31 cellular contexts compared by ENCODE assay signal in genomic region chr10:96427291-96427690, GRCh38.
"Had no signal": no experiment of that assay in that cellular context is flagged by ENCODE, and none has a peak within 500 bp of the region (broad histone marks: within the 10 kb centered on the region; RNA-seq: fewer than 3 reads in every experiment).

No MANE protein-coding gene starts in this region.

- FAIRE-seq: bronchial epithelial cell had no signal

- H3K27me3 ChIP-seq: ascending aorta, cardiac muscle cell had no signal

- DNase-seq: activated CD4-positive, alpha-beta memory T cell treated with anti-CD3 and anti-CD28 coated beads, Interleukin-2, amount 10 ng/mL, durations not matched to agents 7 days and 5 days; activated CD4-positive, alpha-beta T cell treated with anti-CD3 and anti-CD28 coated beads for 1 hour; activated CD4-positive, alpha-beta T cell treated with anti-CD3 and anti-CD28 coated beads for 36 hours; activated CD4-positive, alpha-beta T cell treated with anti-CD3 and anti-CD28 coated beads for 48 hours; activated CD4-positive, alpha-beta T cell treated with anti-CD3 and anti-CD28 coated beads, Interleukin-2, amount 10 ng/mL, durations not matched to agents 7 days and 5 days; activated CD4-positive, alpha-beta T cell treated with anti-CD3 and anti-CD28 coated beads, Interleukin-2, amount 50 U/mL, for 48 hours; activated CD4-positive, CD25-positive, alpha-beta regulatory T cell; activated CD8-positive, alpha-beta memory T cell treated with anti-CD3 and anti-CD28 coated beads for 24 hours; activated CD8-positive, alpha-beta memory T cell treated with anti-CD3 and anti-CD28 coated beads, Interleukin-2, amount 10 ng/mL, durations not matched to agents 7 days and 5 days; activated CD8-positive, alpha-beta memory T cell treated with anti-CD3 and anti-CD28 coated beads, Interleukin-2, amount 50 U/mL, for 48 hours; activated CD8-positive, alpha-beta T cell treated with anti-CD3 and anti-CD28 coated beads, Interleukin-2, amount 10 ng/mL, durations not matched to agents 7 days and 5 days; activated effector memory CD4-positive, alpha-beta T cell treated with Interleukin-2 at 50 U/mL for 16 hours; activated gamma-delta T cell; activated naive CD4-positive, alpha-beta T cell treated with anti-CD3 and anti-CD28 coated beads, Interleukin-2, amount 10 ng/mL, durations not matched to agents 7 days and 5 days; activated naive CD4-positive, alpha-beta T cell treated with Interleukin-2 at 50 U/mL for 16 hours; activated naive CD8-positive, alpha-beta T cell treated with anti-CD3 and anti-CD28 coated beads, Interleukin-2, amount 10 ng/mL, durations not matched to agents 7 days and 5 days; activated naive CD8-positive, alpha-beta T cell treated with anti-CD3 and anti-CD28 coated beads, Interleukin-2, amount 50 U/mL, for 24 hours; activated T-cell treated with anti-CD3 and anti-CD28 coated beads, Interleukin-2, amount 50 U/mL, for 24 hours; activated T-cell treated with anti-CD3 and anti-CD28 coated beads, Interleukin-2, amount 50 U/mL, for 48 hours; amygdala; anterior cingulate cortex; caudate nucleus; cerebellar nuclear complex; T-helper 2 cell; T-helper 9 cell; WERI-Rb-1 had no signal

- H3K9me3 ChIP-seq: ascending aorta had no signal

- H3K4me3 ChIP-seq: ascending aorta, cardiac muscle cell had no signal

- H3K4me1 ChIP-seq: ascending aorta had no signal

- H3K36me3 ChIP-seq: ascending aorta, cardiac muscle cell, WERI-Rb-1 had no signal

- ATAC-seq: activated CD4-positive, alpha-beta T cell treated with anti-CD3 and anti-CD28 coated beads for 36 hours; activated CD4-positive, CD25-positive, alpha-beta regulatory T cell treated with anti-CD3 and anti-CD28 coated beads, Interleukin-2, amount 50 U/mL, for 24 hours; activated CD8-positive, alpha-beta memory T cell treated with anti-CD3 and anti-CD28 coated beads, Interleukin-2, amount 10 ng/mL, durations not matched to agents 7 days and 5 days; activated CD8-positive, alpha-beta T cell treated with anti-CD3 and anti-CD28 coated beads, Interleukin-2, amount 10 ng/mL, durations not matched to agents 7 days and 5 days; activated naive CD8-positive, alpha-beta T cell treated with anti-CD3 and anti-CD28 coated beads, Interleukin-2, amount 50 U/mL, for 24 hours; WTC11 had no signal

- H3K27ac ChIP-seq: ascending aorta, cardiac muscle cell, WERI-Rb-1 had no signal
